Comparison of ENCODE assay signal across 8 cellular contexts in the genomic region with DNA sequence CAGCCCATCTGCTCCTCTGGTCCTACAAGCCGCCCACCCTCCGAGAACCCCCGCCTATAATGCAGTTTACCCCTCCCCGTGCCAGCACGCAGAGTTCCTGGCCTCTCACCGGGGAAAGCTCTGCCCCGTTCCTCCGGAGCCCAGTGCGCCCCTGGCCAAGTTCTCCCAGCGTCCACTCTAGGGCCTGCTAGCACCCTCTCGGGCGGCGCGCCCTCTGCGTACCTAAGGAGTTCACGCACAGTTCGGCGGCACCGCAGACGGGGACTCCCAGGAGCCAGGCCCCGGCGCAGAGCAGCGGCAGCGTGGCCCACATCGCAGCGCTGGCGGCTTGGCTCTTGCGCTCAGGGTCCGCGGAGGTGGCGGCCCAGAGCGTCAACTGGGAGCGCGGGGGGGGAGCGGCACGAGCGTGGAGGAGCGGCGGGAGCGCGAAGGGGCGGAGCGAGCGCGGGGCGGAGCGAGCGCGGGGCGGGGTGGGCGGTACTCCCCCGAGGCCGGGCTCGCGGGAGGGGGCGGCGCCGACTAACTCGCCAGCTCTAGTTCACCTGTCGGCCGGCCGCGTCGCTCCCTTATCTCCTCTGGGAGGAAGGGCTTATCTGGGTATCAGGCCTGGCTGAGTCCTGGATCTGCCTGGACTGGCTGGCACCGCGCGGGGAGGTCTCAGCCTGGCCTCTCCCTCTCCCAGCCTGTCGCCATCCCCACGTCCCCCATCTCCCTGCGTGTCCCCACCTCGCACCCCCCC. TPM values are rescaled to one million over a fixed set of nuclear protein-coding genes. Genes with fewer than 3 reads are reported as not detected.
A peak's percentile ranks its signal among the peaks of the same experiment; 100 is the strongest.
DNase-seq lines count a peak whose midpoint lies in the region; ATAC-seq and TF ChIP-seq lines count a peak whose summit lies in the region.

A gene with protein sequence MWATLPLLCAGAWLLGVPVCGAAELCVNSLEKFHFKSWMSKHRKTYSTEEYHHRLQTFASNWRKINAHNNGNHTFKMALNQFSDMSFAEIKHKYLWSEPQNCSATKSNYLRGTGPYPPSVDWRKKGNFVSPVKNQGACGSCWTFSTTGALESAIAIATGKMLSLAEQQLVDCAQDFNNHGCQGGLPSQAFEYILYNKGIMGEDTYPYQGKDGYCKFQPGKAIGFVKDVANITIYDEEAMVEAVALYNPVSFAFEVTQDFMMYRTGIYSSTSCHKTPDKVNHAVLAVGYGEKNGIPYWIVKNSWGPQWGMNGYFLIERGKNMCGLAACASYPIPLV (minus strand): TSS at position 378 of the 739 bp plus-strand sequence. CDS start 65 bp downstream, at position 313.

- H3K36me3 ChIP-seq in lung (ENCODE audit: control insufficient read depth in 2 of 2, insufficient read depth in 2 of 2, low read length in 2 of 2): no peaks in the 10 kb centered on the region

- H3K4me1 ChIP-seq in lung (ENCODE audit: control insufficient read depth in 2 of 2, insufficient read depth in 2 of 2, low read length in 2 of 2): peaks cover 0 to 8% of the 10 kb centered on the region in 2 donors

- peak within 1 kb of the TSS; percentile 73 for H3K4me3 ChIP-seq in lung

- H3K9me3 ChIP-seq in lung (ENCODE audit: control insufficient read depth in 2 of 2, insufficient read depth in 1 of 2, low read length in 1 of 2): peaks cover 0 to 1% of the 10 kb centered on the region in 2 donors

- H3K27me3 ChIP-seq in lung (ENCODE audit: control insufficient read depth, insufficient read depth): no peaks in the 10 kb centered on the region

- H3K27ac ChIP-seq in lung (ENCODE audit: low read depth in 1 of 2, low read length in 1 of 2): peak within 1 kb of the TSS; percentile 47 to 93

- TF ChIP-seq CTCF in lung (IDR thresholded peaks at IDR 0.05; ENCODE audit: control extremely low read depth, extremely low read depth): no peak

- DNase-seq in NCI-H2029 (lab: John Stamatoyannopoulos, UW) (peak; percentile 44), NCI-H2029 treated with DMSO at 0.1 percent for 48 hours (lab: John Stamatoyannopoulos, UW) (no peak), NCI-H226 (peak; percentile 82), dermis microvascular lymphatic vessel endothelial cell (ENCODE audit: low read depth in 2 of 2) (peak in 1 of 2 donors; percentile 74), lung (ENCODE audit: low spot score) (peak; percentile 90)
- DNase-seq in activated CD4-positive, alpha-beta T cell treated with anti-CD3 and anti-CD28 coated beads, Interleukin-2, amount 50 U/mL, for 4 hours: peak; percentile 66 to 71
- DNase-seq in stimulated activated CD4-positive, alpha-beta T cell treated with anti-CD3 and anti-CD28 coated beads, TNF-alpha, amount 100 ng/mL, for 24 hours (ENCODE audit: low read depth in 3 of 3): peak; percentile 40 to 71 (median 42)

- 3% methylated on average over 40 to 71 of the region's 71 CpGs for WGBS in lung, 2 donors

- ATAC-seq in HG03025 (IDR thresholded peaks at IDR 0.05; ENCODE audit: low FRiP score, unreplicated experiment): peak; percentile 48
- ATAC-seq in lung (ENCODE audit: insufficient read depth, low FRiP score): peak; percentile 90

RNA-seq across cellular contexts. Expression of the gene that starts here (rescaled TPM):
- 62.8 and 112 TPM in 2 replicates for total RNA-seq in dermis microvascular lymphatic vessel endothelial cell
- 1,000 to 10,000 TPM in 1 of 2 donors, 100 to 1,000 TPM in 1; 962 to 1,456 TPM for total RNA-seq in lung
- 1,000 to 10,000 TPM in 1 of 2 donors, 100 to 1,000 TPM in 1; 821 to 1,902 TPM for polyA plus RNA-seq in lung
